Comparison of ENCODE assay signal across 16 cellular contexts in the genomic region with DNA sequence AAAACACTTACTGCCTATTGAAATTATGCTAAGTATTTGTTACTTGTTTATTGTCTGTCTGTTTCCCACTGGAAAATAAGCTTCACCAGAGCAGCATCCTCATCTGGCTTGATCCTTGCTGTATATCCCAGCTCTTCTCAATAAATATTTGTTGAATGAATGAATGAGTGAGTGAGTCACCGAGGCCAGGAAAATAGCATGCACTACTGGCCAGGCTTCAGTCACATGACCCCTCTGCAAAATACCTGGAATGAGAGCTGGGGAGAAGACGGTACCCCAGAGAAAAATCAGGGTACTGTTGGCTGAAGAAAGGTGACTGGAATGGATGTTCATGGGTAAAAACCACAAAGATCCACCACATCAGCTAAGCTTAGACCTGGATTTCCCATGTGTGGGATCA.
DNase-seq lines count a peak whose midpoint lies in the region; ATAC-seq, FAIRE-seq and TF ChIP-seq lines count a peak whose summit lies in the region.
"Had no signal": no experiment of that assay in that cellular context is flagged by ENCODE, and none has a peak within 500 bp of the region (broad histone marks: within the 10 kb centered on the region; RNA-seq: fewer than 3 reads in every experiment).

No MANE protein-coding gene starts in this region.

- no peaks in the 10 kb centered on the region for H3K27me3 ChIP-seq in K562 (ENCODE audit: control insufficient read depth in 2 of 2, insufficient read depth in 2 of 2, low read length in 2 of 2)
- H3K27me3 ChIP-seq: BE2C had no signal

- no peak for TF ChIP-seq EP300 in A549 (IDR thresholded peaks at IDR 0.05)
- no peak for TF ChIP-seq EP300 in K562 (IDR thresholded peaks at IDR 0.05; ENCODE audit: low read length)

- WGBS in A549 (ENCODE audit: missing lambda C conversion rate): 49% methylated on average over 2 of the region's 2 CpGs
- 25% methylated on average over 2 of the region's 2 CpGs for WGBS in K562 (ENCODE audit: insufficient coverage, low coverage, missing lambda C conversion rate)

- intact Hi-C loops in K562 (cut with micrococcal nuclease): no loop called here

- no TSS peak for BruUV-seq in K562 (replicated peaks; lab: Mats Ljungman, UMichigan)

- H3K27ac Mint-ChIP-seq in stimulated activated effector memory CD8-positive, alpha-beta T cell treated with anti-CD3 and anti-CD28 coated beads, Interleukin-12 subunit alpha, Interleukin-12 subunit beta, amount 100 ng/mL, for 72 hours: peak overlapping the region; percentile 7
- H3K27ac Mint-ChIP-seq: CD4-positive, CD25-positive, alpha-beta regulatory T cell had no signal

- no peaks in the 10 kb centered on the region for H3K36me3 ChIP-seq in K562 (ENCODE audit: control insufficient read depth, insufficient read depth, low read length)
- H3K36me3 ChIP-seq: BE2C, HAP-1 had no signal

- H3K9me3 ChIP-seq in A549 (no peaks in the 10 kb centered on the region), K562 (replicated peaks; ENCODE audit: control insufficient read depth, insufficient read depth, low read depth, low read length) (no peaks in the 10 kb centered on the region)
- H3K9me3 ChIP-seq: BE2C, HAP-1 had no signal

- TF ChIP-seq RAD21 in A549 (conservative IDR thresholded peaks at IDR 0.05 in 1 of 2, IDR thresholded peaks at IDR 0.05 in 1 of 2): no peak
- TF ChIP-seq RAD21 in K562 (CRISPR knock-in tag; conservative IDR thresholded peaks at IDR 0.05 in 1 of 2, IDR thresholded peaks at IDR 0.05 in 1 of 2): no peak

- H3K9me3 Mint-ChIP-seq in stimulated activated effector memory CD8-positive, alpha-beta T cell treated with anti-CD3 and anti-CD28 coated beads, Interleukin-12 subunit alpha, Interleukin-12 subunit beta, amount 100 ng/mL, for 72 hours: no peaks in the 10 kb centered on the region

- H3K9ac ChIP-seq in K562 (ENCODE audit: insufficient read depth in 1 of 2, low read depth in 2 of 2, low read length in 2 of 2): no peak overlapping the region
- H3K9ac ChIP-seq: KMS-11 had no signal

- no peaks in the 10 kb centered on the region for H3K36me3 Mint-ChIP-seq in stimulated activated effector memory CD8-positive, alpha-beta T cell treated with anti-CD3 and anti-CD28 coated beads, Interleukin-12 subunit alpha, Interleukin-12 subunit beta, amount 100 ng/mL, for 72 hours
- H3K36me3 Mint-ChIP-seq: CD4-positive, CD25-positive, alpha-beta regulatory T cell had no signal

- no peak for TF ChIP-seq CTCF in A549 (IDR thresholded peaks at IDR 0.05)
- TF ChIP-seq CTCF in K562 (IDR thresholded peaks at IDR 0.05 in 2 of 3, conservative IDR thresholded peaks at IDR 0.05 in 1 of 3; ENCODE audit: insufficient read depth in 2 of 3, low read depth in 1 of 3, low read length in 3 of 3): no peak

- H3K4me1 Mint-ChIP-seq in stimulated activated effector memory CD8-positive, alpha-beta T cell treated with anti-CD3 and anti-CD28 coated beads, Interleukin-12 subunit alpha, Interleukin-12 subunit beta, amount 100 ng/mL, for 72 hours: peaks cover 18% of the 10 kb centered on the region

- POLR2A ChIA-PET in A549 (lab: Yijun Ruan, JAX): no interaction called here
- POLR2A ChIA-PET in K562 (lab: Yijun Ruan, JAX): interaction anchor here (1.2 kb wide), 1 partner anchor 175 kb away, joined by 3 read pairs; no protein-coding TSS in a partner anchor

- CTCF ChIA-PET in A549 (lab: Yijun Ruan, JAX) (interaction anchor here (1.2 kb wide), 1 partner anchor 11 kb away, joined by 3 read pairs; no protein-coding TSS in a partner anchor), K562 (lab: Yijun Ruan, JAX; ENCODE audit: low intra/inter-chr PET ratio) (no interaction called here)

- no peaks in the 10 kb centered on the region for H4K20me1 ChIP-seq in K562 (replicated peaks; ENCODE audit: control insufficient read depth, insufficient read depth, low read length)

- H3K4me1 ChIP-seq in A549 (peaks cover 22% of the 10 kb centered on the region), K562 (replicated peaks in 1 of 2; ENCODE audit: control insufficient read depth in 2 of 2, insufficient read depth in 2 of 2, low read length in 2 of 2) (peaks cover 0 to 9% of the 10 kb centered on the region in 2 experiments; a peak in 4 of 5 replicates)
- H3K4me1 ChIP-seq: HAP-1 had no signal

- no peaks in the 10 kb centered on the region for H3K9me1 ChIP-seq in K562 (ENCODE audit: control insufficient read depth, insufficient read depth, low read length)

- in situ Hi-C loops in K562 (cut with MboI): no loop called here

- H2AFZ ChIP-seq in K562 (ENCODE audit: low read depth, low read length): no peak overlapping the region

- DNase-seq in A549 (ENCODE audit: low read depth in 1 of 2, low spot score in 1 of 2) (no peak), HCEC 1CT (peak; percentile 5), K562 (ENCODE audit: extremely low read depth in 1 of 4, low spot score in 3 of 4) (no peak), DMS79 (lab: John Stamatoyannopoulos, UW) (no peak)
- no peak for DNase-seq in stimulated activated effector memory CD8-positive, alpha-beta T cell treated with anti-CD3 and anti-CD28 coated beads, Interleukin-12 subunit alpha, Interleukin-12 subunit beta, amount 100 ng/mL, for 72 hours (ENCODE audit: low spot score in 2 of 2)
- DNase-seq: ACHN; BE2C; C1 segment of cervical spinal cord; CD4-positive, CD25-positive, alpha-beta regulatory T cell; DMS153; DMS79 treated with DMSO at 0.1 percent for 48 hours; GF-D8 had no signal

- H3K27ac ChIP-seq in A549 (no peak overlapping the region), K562 (ENCODE audit: extremely low read depth, low read depth, low read length) (no peak overlapping the region)
- H3K27ac ChIP-seq: KMS-11 had no signal

- TF ChIP-seq POLR2A in A549 (IDR thresholded peaks at IDR 0.05; ENCODE audit: low read length) (no peak), K562 (conservative IDR thresholded peaks at IDR 0.05) (no peak)

- peak overlapping the region; percentile 21; the same call in 1 of the 3 replicates for H3K4me2 ChIP-seq in A549
- H3K4me2 ChIP-seq in K562 (ENCODE audit: insufficient read depth, low read length): no peak overlapping the region
- H3K4me2 ChIP-seq: KMS-11 had no signal

- ATAC-seq in A549: no peak
- ATAC-seq in K562: no peak
- no peak for ATAC-seq in stimulated activated effector memory CD8-positive, alpha-beta T cell treated with anti-CD3 and anti-CD28 coated beads, Interleukin-12 subunit alpha, Interleukin-12 subunit beta, amount 100 ng/mL, for 72 hours
- no peak for ATAC-seq in HG03280 (IDR thresholded peaks at IDR 0.05; ENCODE audit: unreplicated experiment)

- no peaks in the 10 kb centered on the region for H3K79me2 ChIP-seq in K562 (ENCODE audit: control insufficient read depth, insufficient read depth, low read length)

- no peak for FAIRE-seq in A549 (lab: Jason Lieb, UNC)
- FAIRE-seq in K562 (lab: Jason Lieb, UNC): no peak
- FAIRE-seq: HTR-8/SVneo had no signal

- no peak overlapping the region for H3K4me3 Mint-ChIP-seq in stimulated activated effector memory CD8-positive, alpha-beta T cell treated with anti-CD3 and anti-CD28 coated beads, Interleukin-12 subunit alpha, Interleukin-12 subunit beta, amount 100 ng/mL, for 72 hours
- H3K4me3 Mint-ChIP-seq: CD4-positive, CD25-positive, alpha-beta regulatory T cell had no signal

- H3K4me3 ChIP-seq in A549: no peak overlapping the region
- no peak overlapping the region for H3K4me3 ChIP-seq in K562
- H3K4me3 ChIP-seq: HAP-1 had no signal

TF ChIP-seq in A549, 52 proteins besides CTCF, POLR2A, EP300 and RAD21:
- TF ChIP-seq CEBPB (IDR thresholded peaks at IDR 0.05): no peak

TF ChIP-seq in K562, 482 proteins besides CTCF, POLR2A, EP300 and RAD21 (continues in another document):
- no peak for TF ChIP-seq XRCC5 (IDR thresholded peaks at IDR 0.05; ENCODE audit: low read depth, low read length)
- no peak for TF ChIP-seq ZNF324 (CRISPR knock-in tag; IDR thresholded peaks at IDR 0.05)
- no peak for TF ChIP-seq CCNT2 (IDR thresholded peaks at IDR 0.05; ENCODE audit: borderline replicate concordance, extremely low read depth, insufficient read length, low read depth, low read length)
- TF ChIP-seq RCOR1 (IDR thresholded peaks at IDR 0.05; ENCODE audit: borderline replicate concordance in 1 of 2, low read depth in 2 of 2, low read length in 2 of 2): no peak
- no peak for TF ChIP-seq KDM4B (IDR thresholded peaks at IDR 0.05; ENCODE audit: borderline replicate concordance in 2 of 2, low read depth in 1 of 2)
- TF ChIP-seq, protein P1, sequence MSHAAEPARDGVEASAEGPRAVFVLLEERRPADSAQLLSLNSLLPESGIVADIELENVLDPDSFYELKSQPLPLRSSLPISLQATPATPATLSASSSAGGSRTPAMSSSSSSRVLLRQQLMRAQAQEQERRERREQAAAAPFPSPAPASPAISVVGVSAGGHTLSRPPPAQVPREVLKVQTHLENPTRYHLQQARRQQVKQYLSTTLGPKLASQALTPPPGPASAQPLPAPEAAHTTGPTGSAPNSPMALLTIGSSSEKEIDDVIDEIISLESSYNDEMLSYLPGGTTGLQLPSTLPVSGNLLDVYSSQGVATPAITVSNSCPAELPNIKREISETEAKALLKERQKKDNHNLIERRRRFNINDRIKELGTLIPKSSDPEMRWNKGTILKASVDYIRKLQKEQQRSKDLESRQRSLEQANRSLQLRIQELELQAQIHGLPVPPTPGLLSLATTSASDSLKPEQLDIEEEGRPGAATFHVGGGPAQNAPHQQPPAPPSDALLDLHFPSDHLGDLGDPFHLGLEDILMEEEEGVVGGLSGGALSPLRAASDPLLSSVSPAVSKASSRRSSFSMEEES (CRISPR knock-in tag; IDR thresholded peaks at IDR 0.05): peak; percentile 44
- TF ChIP-seq, protein P2, sequence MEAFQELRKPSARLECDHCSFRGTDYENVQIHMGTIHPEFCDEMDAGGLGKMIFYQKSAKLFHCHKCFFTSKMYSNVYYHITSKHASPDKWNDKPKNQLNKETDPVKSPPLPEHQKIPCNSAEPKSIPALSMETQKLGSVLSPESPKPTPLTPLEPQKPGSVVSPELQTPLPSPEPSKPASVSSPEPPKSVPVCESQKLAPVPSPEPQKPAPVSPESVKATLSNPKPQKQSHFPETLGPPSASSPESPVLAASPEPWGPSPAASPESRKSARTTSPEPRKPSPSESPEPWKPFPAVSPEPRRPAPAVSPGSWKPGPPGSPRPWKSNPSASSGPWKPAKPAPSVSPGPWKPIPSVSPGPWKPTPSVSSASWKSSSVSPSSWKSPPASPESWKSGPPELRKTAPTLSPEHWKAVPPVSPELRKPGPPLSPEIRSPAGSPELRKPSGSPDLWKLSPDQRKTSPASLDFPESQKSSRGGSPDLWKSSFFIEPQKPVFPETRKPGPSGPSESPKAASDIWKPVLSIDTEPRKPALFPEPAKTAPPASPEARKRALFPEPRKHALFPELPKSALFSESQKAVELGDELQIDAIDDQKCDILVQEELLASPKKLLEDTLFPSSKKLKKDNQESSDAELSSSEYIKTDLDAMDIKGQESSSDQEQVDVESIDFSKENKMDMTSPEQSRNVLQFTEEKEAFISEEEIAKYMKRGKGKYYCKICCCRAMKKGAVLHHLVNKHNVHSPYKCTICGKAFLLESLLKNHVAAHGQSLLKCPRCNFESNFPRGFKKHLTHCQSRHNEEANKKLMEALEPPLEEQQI (IDR thresholded peaks at IDR 0.05): no peak
- no peak for TF ChIP-seq ZNF644 (tag; IDR thresholded peaks at IDR 0.05; ENCODE audit: low read depth)
- no peak for TF ChIP-seq EZH2 (IDR thresholded peaks at IDR 0.05; ENCODE audit: borderline replicate concordance, low read depth, low read length)
